33 cellular contexts compared by ENCODE assay signal in genomic region chr16:66537236-66537635, GRCh38. TPM values are rescaled to one million over a fixed set of nuclear protein-coding genes. Genes with fewer than 3 reads are reported as not detected.
"Had no signal": no experiment of that assay in that cellular context is flagged by ENCODE, and none has a peak within 500 bp of the region (broad histone marks: within the 10 kb centered on the region; RNA-seq: fewer than 3 reads in every experiment).

No MANE protein-coding gene starts in this region.

- FAIRE-seq: bronchial epithelial cell, RCC 7860 had no signal

- H3K27me3 Mint-ChIP-seq: activated CD4-positive, alpha-beta T cell treated with anti-CD3 and anti-CD28 coated beads, Interleukin-2, amount 10 ng/mL, durations not matched to agents 24 days and 14 days; activated CD8-positive, alpha-beta T cell treated with anti-CD3 and anti-CD28 coated beads for 36 hours; activated naive CD8-positive, alpha-beta T cell; activated naive CD8-positive, alpha-beta T cell treated with anti-CD3 and anti-CD28 coated beads, Interleukin-2, amount 50 U/mL, for 24 hours; brain had no signal

- H3K4me3 Mint-ChIP-seq: activated CD4-positive, alpha-beta T cell treated with anti-CD3 and anti-CD28 coated beads, Interleukin-2, amount 10 ng/mL, durations not matched to agents 24 days and 14 days; activated CD8-positive, alpha-beta T cell treated with anti-CD3 and anti-CD28 coated beads for 36 hours; activated naive CD4-positive, alpha-beta T cell treated with anti-CD3 and anti-CD28 coated beads, Interleukin-2, amount 10 ng/mL, durations not matched to agents 7 days and 5 days; activated naive CD8-positive, alpha-beta T cell; activated naive CD8-positive, alpha-beta T cell treated with anti-CD3 and anti-CD28 coated beads, Interleukin-2, amount 50 U/mL, for 24 hours; activated T-cell treated with anti-CD3 and anti-CD28 coated beads, Interleukin-2, amount 50 U/mL, for 72 hours; brain had no signal

- ATAC-seq: activated CD8-positive, alpha-beta T cell treated with anti-CD3 and anti-CD28 coated beads for 36 hours; activated naive CD8-positive, alpha-beta T cell treated with anti-CD3 and anti-CD28 coated beads, Interleukin-2, amount 50 U/mL, for 24 hours; activated T-cell treated with anti-CD3 and anti-CD28 coated beads, Interleukin-2, amount 50 U/mL, for 72 hours had no signal

- H3K27ac Mint-ChIP-seq: activated CD4-positive, alpha-beta T cell treated with anti-CD3 and anti-CD28 coated beads, Interleukin-2, amount 10 ng/mL, durations not matched to agents 24 days and 14 days; activated CD8-positive, alpha-beta T cell treated with anti-CD3 and anti-CD28 coated beads for 36 hours; activated naive CD4-positive, alpha-beta T cell treated with anti-CD3 and anti-CD28 coated beads, Interleukin-2, amount 10 ng/mL, durations not matched to agents 7 days and 5 days; activated naive CD8-positive, alpha-beta T cell; activated naive CD8-positive, alpha-beta T cell treated with anti-CD3 and anti-CD28 coated beads, Interleukin-2, amount 50 U/mL, for 24 hours; activated T-cell treated with anti-CD3 and anti-CD28 coated beads, Interleukin-2, amount 50 U/mL, for 72 hours; activated T-helper 2 cell treated with anti-CD3 and anti-CD28 coated beads, Interferon-gamma antibody, Interleukin-2, Interleukin-4, amounts not matched to agents 10 μg/mL and 5 μg/mL and 100 μg/mL, durations not matched to agents 14 hours and 24 hours and 36 hours; brain had no signal

- H3K36me3 ChIP-seq: WERI-Rb-1 had no signal

- H3K27ac ChIP-seq: PC-9, RWPE1, WERI-Rb-1 had no signal

- H3K4me3 ChIP-seq: PC-9 had no signal

- H3K4me1 Mint-ChIP-seq: brain had no signal

- H3K9me3 Mint-ChIP-seq: activated CD4-positive, alpha-beta T cell treated with anti-CD3 and anti-CD28 coated beads, Interleukin-2, amount 10 ng/mL, durations not matched to agents 24 days and 14 days; activated CD8-positive, alpha-beta T cell treated with anti-CD3 and anti-CD28 coated beads for 36 hours; activated naive CD4-positive, alpha-beta T cell treated with anti-CD3 and anti-CD28 coated beads, Interleukin-2, amount 10 ng/mL, durations not matched to agents 7 days and 5 days; activated naive CD8-positive, alpha-beta T cell treated with anti-CD3 and anti-CD28 coated beads, Interleukin-2, amount 50 U/mL, for 24 hours; activated T-cell treated with anti-CD3 and anti-CD28 coated beads, Interleukin-2, amount 50 U/mL, for 72 hours; activated T-helper 2 cell treated with anti-CD3 and anti-CD28 coated beads, Interferon-gamma antibody, Interleukin-2, Interleukin-4, amounts not matched to agents 10 μg/mL and 5 μg/mL and 100 μg/mL, durations not matched to agents 14 hours and 24 hours and 36 hours; brain had no signal

- H2AFZ ChIP-seq: PC-9 had no signal

- H3K4me2 ChIP-seq: PC-9 had no signal

- DNase-seq: activated CD4-positive, alpha-beta T cell treated with anti-CD3 and anti-CD28 coated beads, Interleukin-2, amount 10 ng/mL, durations not matched to agents 24 days and 14 days; activated CD4-positive, alpha-beta T cell treated with anti-CD3 and anti-CD28 coated beads, Interleukin-2, amount 50 U/mL, for 4 hours; activated CD8-positive, alpha-beta T cell treated with anti-CD3 and anti-CD28 coated beads for 36 hours; activated naive CD4-positive, alpha-beta T cell treated with anti-CD3 and anti-CD28 coated beads, Interleukin-2, amount 10 ng/mL, durations not matched to agents 7 days and 5 days; activated naive CD8-positive, alpha-beta T cell treated with anti-CD3 and anti-CD28 coated beads, Interleukin-2, amount 50 U/mL, for 24 hours; activated T-cell treated with anti-CD3 and anti-CD28 coated beads, Interleukin-2, amount 50 U/mL, for 1 hour; activated T-cell treated with anti-CD3 and anti-CD28 coated beads, Interleukin-2, amount 50 U/mL, for 72 hours; anterior cingulate cortex; caudate nucleus; Karpas-422; KBM-7; NCI-H1105; NCI-H1436; NCI-H1694; NCI-H2029; NCI-H345; NCI-H510A; NCI-H526; NCI-H748 treated with DMSO at 0.1 percent for 48 hours; NK-92 treated with Interleukin-12 subunit alpha and Interleukin-12 subunit beta, amount 100 ng/mL, for 24 hours; PC-9; Right ventricle myocardium superior; SW 1271; T-helper 1 cell; T1000; WERI-Rb-1 had no signal

RNA-seq across cellular contexts. Expression of gene CMTM2, which starts 42.0 kb away (rescaled TPM):
- total RNA-seq: bronchial epithelial cell, MCF 10A, PC-9 had no signal
